8 cellular contexts compared by ENCODE assay signal in genomic region chr2:118089015-118089800, GRCh38. TPM values are rescaled to one million over a fixed set of nuclear protein-coding genes. Genes with fewer than 3 reads are reported as not detected.
A peak's percentile ranks its signal among the peaks of the same experiment; 100 is the strongest.
DNase-seq lines count a peak whose midpoint lies in the region; ATAC-seq lines count a peak whose summit lies in the region.

No MANE protein-coding gene starts in this region.

- DNase-seq in AG20443 (ENCODE audit: low spot score), result peak; percentile 70
- peak; percentile 9 for DNase-seq in SK-N-DZ (ENCODE audit: low spot score)
- peak; percentile 8 for DNase-seq in cerebellar cortex (ENCODE audit: low spot score)
- peak; percentile 53 for DNase-seq in left lobe of liver (ENCODE audit: low spot score)
- peak; percentile 33 for DNase-seq in stimulated activated CD8-positive, alpha-beta memory T cell treated with anti-CD3 and anti-CD28 coated beads, Interleukin-4, amount 100 ng/mL, for 48 hours
- DNase-seq in NCI-H1105 treated with DMSO at 0.1 percent for 48 hours (lab: John Stamatoyannopoulos, UW), result no peak

- ATAC-seq in GM18868 (IDR thresholded peaks at IDR 0.05; ENCODE audit: unreplicated experiment), result peak; percentile 25
- peak; percentile 34 for ATAC-seq in HG03159 (IDR thresholded peaks at IDR 0.05; ENCODE audit: unreplicated experiment)
- peak; percentile 50 for ATAC-seq in left lobe of liver

RNA-seq across cellular contexts. Expression of gene INSIG2, which starts 0.9 kb away (rescaled TPM):
- 10.8 and 11.4 TPM in 2 replicates for polyA plus RNA-seq in SK-N-DZ (2014; cell fraction: cytosol; rRNA removed)
- 12.1 and 15.7 TPM in 2 replicates for polyA plus RNA-seq in SK-N-DZ (2014; cell fraction: nucleus; rRNA removed)
- total RNA-seq in left lobe of liver, result 20.7 TPM
